26 cellular contexts compared by ENCODE assay signal in the genomic region with DNA sequence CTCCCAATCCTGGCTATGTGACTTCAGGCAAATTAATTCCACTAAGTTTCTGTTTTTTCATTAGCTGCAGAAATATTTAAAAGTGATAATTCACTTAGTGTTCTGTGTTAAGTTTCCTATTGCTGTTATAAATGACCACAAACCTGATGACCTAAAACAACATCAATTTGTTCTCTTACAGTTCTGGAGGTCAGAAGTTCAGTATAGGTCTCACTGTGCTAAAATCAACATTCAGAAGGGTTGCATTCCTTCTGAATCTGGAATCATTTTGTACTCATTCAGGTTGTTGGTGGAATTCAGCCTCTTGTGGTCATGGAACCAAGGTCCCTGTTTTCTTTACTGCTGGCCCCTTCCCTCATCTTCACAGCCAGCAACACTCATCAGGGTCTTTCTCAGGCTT.
DNase-seq lines count a peak whose midpoint lies in the region; ATAC-seq, FAIRE-seq and TF ChIP-seq lines count a peak whose summit lies in the region.
"Had no signal": no experiment of that assay in that cellular context is flagged by ENCODE, and none has a peak within 500 bp of the region (broad histone marks: within the 10 kb centered on the region; RNA-seq: fewer than 3 reads in every experiment).

No MANE protein-coding gene starts in this region.

- no peak overlapping the region for H3K27ac ChIP-seq in liver (ENCODE audit: low read depth in 1 of 2, low read length in 2 of 2)
- no peak overlapping the region for H3K27ac ChIP-seq in HepG2 (ENCODE audit: extremely low read length, insufficient read depth, low read length)
- H3K27ac ChIP-seq in adrenal gland, result no peak overlapping the region
- no peak overlapping the region for H3K27ac ChIP-seq in foreskin keratinocyte
- H3K27ac ChIP-seq: 22Rv1; A549; BLaER1 treated with 17β-estradiol and CSF1 and Interleukin-3, amounts not matched to agents 10 nM and 100 nM; C4-2B had no signal

- H4K20me1 ChIP-seq in HepG2 (ENCODE audit: insufficient read depth, low read length), result no peaks in the 10 kb centered on the region
- H4K20me1 ChIP-seq: BLaER1 treated with 17β-estradiol and CSF1 and Interleukin-3, amounts not matched to agents 10 nM and 100 nM had no signal

- H2AFZ ChIP-seq in HepG2 (ENCODE audit: low read length), result no peak overlapping the region

- H3K27me3 ChIP-seq in liver (ENCODE audit: control insufficient read depth in 4 of 4, insufficient read depth in 4 of 4, low read length in 3 of 4), result no peaks in the 10 kb centered on the region
- H3K27me3 ChIP-seq in HepG2 (ENCODE audit: control insufficient read depth in 1 of 2, insufficient read depth in 2 of 2, low read length in 2 of 2), result no peaks in the 10 kb centered on the region
- H3K27me3 ChIP-seq in adrenal gland, result no peaks in the 10 kb centered on the region
- no peaks in the 10 kb centered on the region for H3K27me3 ChIP-seq in foreskin keratinocyte
- H3K27me3 ChIP-seq: BLaER1 treated with 17β-estradiol and CSF1 and Interleukin-3, amounts not matched to agents 10 nM and 100 nM had no signal

- H3K4me1 ChIP-seq in liver (ENCODE audit: control insufficient read depth in 4 of 4, insufficient read depth in 4 of 4, low read length in 3 of 4), result peaks cover 2 to 8% (median 5%) of the 10 kb centered on the region in 4 donors
- H3K4me1 ChIP-seq in HepG2 (ENCODE audit: insufficient read depth, low read length), result no peaks in the 10 kb centered on the region
- H3K4me1 ChIP-seq in adrenal gland (replicated peaks in 1 of 2), result no peaks in the 10 kb centered on the region
- H3K4me1 ChIP-seq in foreskin keratinocyte, result no peaks in the 10 kb centered on the region
- H3K4me1 ChIP-seq: A549; BLaER1 treated with 17β-estradiol and CSF1 and Interleukin-3, amounts not matched to agents 10 nM and 100 nM; Caco-2 had no signal

- no peak for TF ChIP-seq CTCF in liver (IDR thresholded peaks at IDR 0.05; ENCODE audit: low read depth, low read length, missing input control)
- TF ChIP-seq CTCF in HepG2 (CRISPR knock-in tag; IDR thresholded peaks at IDR 0.05), result no peak
- no peak for TF ChIP-seq CTCF in choroid plexus epithelial cell (conservative IDR thresholded peaks at IDR 0.05; ENCODE audit: low read depth, low read length)
- no peak for TF ChIP-seq CTCF in adrenal gland (IDR thresholded peaks at IDR 0.05)
- TF ChIP-seq CTCF in foreskin keratinocyte (conservative IDR thresholded peaks at IDR 0.05), result no peak

- H3K9ac ChIP-seq in liver (ENCODE audit: low read depth in 1 of 2, low read length in 2 of 2) (no peak overlapping the region), HepG2 (ENCODE audit: insufficient read depth, low read depth, low read length) (no peak overlapping the region)
- H3K9ac ChIP-seq: BLaER1 treated with 17β-estradiol and CSF1 and Interleukin-3, amounts not matched to agents 10 nM and 100 nM had no signal

- no TSS peak for BruUV-seq in HepG2 (replicated peaks; lab: Mats Ljungman, UMichigan)

- H3K4me3 ChIP-seq in liver (ENCODE audit: low read depth in 1 of 3, low read length in 3 of 3) (no peak overlapping the region), HepG2 (replicated peaks in 1 of 3; ENCODE audit: insufficient read depth in 1 of 3, low read depth in 2 of 3, low read length in 3 of 3) (no peak overlapping the region), choroid plexus epithelial cell (ENCODE audit: low read depth, low read length) (no peak overlapping the region), adrenal gland (no peak overlapping the region)
- H3K4me3 ChIP-seq: A549; BLaER1 treated with 17β-estradiol and CSF1 and Interleukin-3, amounts not matched to agents 10 nM and 100 nM; GM12878 had no signal

- ATAC-seq in HepG2, result no peak
- ATAC-seq in left lobe of liver, result peak; percentile 69
- ATAC-seq in foreskin keratinocyte, result no peak
- ATAC-seq: A549; CD8-positive, alpha-beta T cell; GM12878 had no signal

- no peak overlapping the region for H3K4me2 ChIP-seq in HepG2 (ENCODE audit: low read depth, low read length)
- H3K4me2 ChIP-seq: A549; BLaER1 treated with 17β-estradiol and CSF1 and Interleukin-3, amounts not matched to agents 10 nM and 100 nM had no signal

- intact Hi-C loops in HepG2 (cut with micrococcal nuclease; ENCODE audit: unreplicated experiment) (no loop called here), adrenal gland (cut with DNase I) (no loop called here)

- POLR2A ChIA-PET in HepG2 (lab: Yijun Ruan, JAX), result no interaction called here

- no peak for TF ChIP-seq POLR2A in HepG2 (IDR thresholded peaks at IDR 0.05; ENCODE audit: insufficient read depth in 1 of 2, low read depth in 2 of 2, low read length in 2 of 2)
- TF ChIP-seq POLR2A in adrenal gland (IDR thresholded peaks at IDR 0.05), result no peak

- TF ChIP-seq EP300 in HepG2 (IDR thresholded peaks at IDR 0.05; ENCODE audit: low read depth in 2 of 2, low read length in 2 of 2) (no peak), HepG2 (CRISPR knock-in tag; IDR thresholded peaks at IDR 0.05; ENCODE audit: borderline replicate concordance) (no peak)

- DNase-seq in HepG2 (ENCODE audit: low spot score) (no peak), choroid plexus epithelial cell (ENCODE audit: low read depth) (peak; percentile 5), left lobe of liver (ENCODE audit: low spot score) (no peak), adrenal gland (no peak), SIG-M5 treated with dmso at 0.1 percent for 504 hours (lab: John Stamatoyannopoulos, UW; ENCODE audit: unreplicated experiment) (no peak), foreskin keratinocyte (no peak)
- DNase-seq: AML-193; Caco-2; Calu3; CD4-positive, alpha-beta T cell; CD8-positive, alpha-beta T cell; DMS 273 treated with DMSO at 0.1 percent for 48 hours; DMS153; DMS53; DMS79; DND-41; EL; GDM1 had no signal

- H3K36me3 ChIP-seq in liver (ENCODE audit: control insufficient read depth in 4 of 4, insufficient read depth in 3 of 4, low read depth in 1 of 4, low read length in 3 of 4) (peaks cover 0 to 2% (median 0%) of the 10 kb centered on the region in 4 donors), HepG2 (replicated peaks in 1 of 2; ENCODE audit: control insufficient read depth in 1 of 2, insufficient read depth in 2 of 2, low read length in 2 of 2) (no peaks in the 10 kb centered on the region), adrenal gland (replicated peaks in 1 of 2) (no peaks in the 10 kb centered on the region)
- H3K36me3 ChIP-seq: BLaER1 treated with 17β-estradiol and CSF1 and Interleukin-3, amounts not matched to agents 10 nM and 100 nM had no signal

- CTCF ChIA-PET in HepG2 (lab: Yijun Ruan, JAX; ENCODE audit: low intra/inter-chr PET ratio, low total read pairs), result no interaction called here

- in situ Hi-C loops in HepG2 (cut with HindIII; ENCODE audit: extremely low pct_ligation_motif_present, low pct_unique_long_range_greater_than_20kb), result no loop called here

- no peak for TF ChIP-seq RAD21 in liver (IDR thresholded peaks at IDR 0.05)
- no peak for TF ChIP-seq RAD21 in HepG2 (CRISPR knock-in tag; IDR thresholded peaks at IDR 0.05)

- FAIRE-seq in HepG2 (lab: Jason Lieb, UNC), result no peak
- FAIRE-seq: A549, GM12878, GM12892, GM18507 had no signal

- H3K79me2 ChIP-seq in HepG2 (ENCODE audit: insufficient read depth, low read length), result no peaks in the 10 kb centered on the region

- H3K9me3 ChIP-seq in liver (ENCODE audit: control insufficient read depth in 4 of 4, low read length in 3 of 4) (no peaks in the 10 kb centered on the region), HepG2 (ENCODE audit: low read length) (no peaks in the 10 kb centered on the region), adrenal gland (replicated peaks in 1 of 3) (no peaks in the 10 kb centered on the region)
- H3K9me3 ChIP-seq: A549; BLaER1 treated with 17β-estradiol and CSF1 and Interleukin-3, amounts not matched to agents 10 nM and 100 nM; Caco-2 had no signal

TF ChIP-seq in liver, 16 proteins besides CTCF, POLR2A, EP300 and RAD21 (continues in another document):
- TF ChIP-seq FOXA1 (IDR thresholded peaks at IDR 0.05) (no peak), ATF3 (IDR thresholded peaks at IDR 0.05) (no peak), EGR1 (IDR thresholded peaks at IDR 0.05; ENCODE audit: low read depth in 2 of 2) (no peak), MAX (IDR thresholded peaks at IDR 0.05) (no peak)

TF ChIP-seq in HepG2, 621 proteins besides CTCF, POLR2A, EP300 and RAD21:
- TF ChIP-seq, protein P1, sequence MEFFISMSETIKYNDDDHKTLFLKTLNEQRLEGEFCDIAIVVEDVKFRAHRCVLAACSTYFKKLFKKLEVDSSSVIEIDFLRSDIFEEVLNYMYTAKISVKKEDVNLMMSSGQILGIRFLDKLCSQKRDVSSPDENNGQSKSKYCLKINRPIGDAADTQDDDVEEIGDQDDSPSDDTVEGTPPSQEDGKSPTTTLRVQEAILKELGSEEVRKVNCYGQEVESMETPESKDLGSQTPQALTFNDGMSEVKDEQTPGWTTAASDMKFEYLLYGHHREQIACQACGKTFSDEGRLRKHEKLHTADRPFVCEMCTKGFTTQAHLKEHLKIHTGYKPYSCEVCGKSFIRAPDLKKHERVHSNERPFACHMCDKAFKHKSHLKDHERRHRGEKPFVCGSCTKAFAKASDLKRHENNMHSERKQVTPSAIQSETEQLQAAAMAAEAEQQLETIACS (CRISPR knock-in tag; IDR thresholded peaks at IDR 0.05), result no peak
- TF ChIP-seq MED8 (CRISPR knock-in tag; IDR thresholded peaks at IDR 0.05; ENCODE audit: insufficient replicate concordance), result no peak
- no peak for TF ChIP-seq NR0B2 (CRISPR knock-in tag; IDR thresholded peaks at IDR 0.05)
